In genomic region chr2:28447943-28448737, GRCh38 we compare ENCODE assay signal across 10 cellular contexts. TPM values are rescaled to one million over a fixed set of nuclear protein-coding genes. Genes with fewer than 3 reads are reported as not detected.
A peak's percentile ranks its signal among the peaks of the same experiment; 100 is the strongest.
DNase-seq lines count a peak whose midpoint lies in the region; ATAC-seq and TF ChIP-seq lines count a peak whose summit lies in the region.
"Had no signal": no experiment of that assay in that cellular context is flagged by ENCODE, and none has a peak within 500 bp of the region (broad histone marks: within the 10 kb centered on the region; RNA-seq: fewer than 3 reads in every experiment).

No MANE protein-coding gene starts in this region.

- ATAC-seq in activated T-cell treated with anti-CD3 and anti-CD28 coated beads, Interleukin-2, amount 50 U/mL, for 4 hours = no peak
- ATAC-seq in GM21390 (IDR thresholded peaks at IDR 0.05; ENCODE audit: unreplicated experiment) = no peak

- peak overlapping the region in 3 of 5 donors; percentile 41 to 78 (median 61) for H3K27ac ChIP-seq in stomach

- no peaks in the 10 kb centered on the region for H3K9me3 Mint-ChIP-seq in activated T-cell treated with anti-CD3 and anti-CD28 coated beads, Interleukin-2, amount 50 U/mL, for 24 hours
- H3K9me3 Mint-ChIP-seq in activated T-cell treated with anti-CD3 and anti-CD28 coated beads, Interleukin-2, amount 50 U/mL, for 4 hours = no peaks in the 10 kb centered on the region

- H3K36me3 Mint-ChIP-seq in activated T-cell treated with anti-CD3 and anti-CD28 coated beads, Interleukin-2, amount 50 U/mL, for 24 hours (ENCODE audit: low read depth) = no peaks in the 10 kb centered on the region
- H3K36me3 Mint-ChIP-seq in activated T-cell treated with anti-CD3 and anti-CD28 coated beads, Interleukin-2, amount 50 U/mL, for 4 hours (ENCODE audit: insufficient read depth) = no peaks in the 10 kb centered on the region
- H3K36me3 Mint-ChIP-seq: CD4-positive, alpha-beta memory T cell had no signal

- no peak for TF ChIP-seq POLR2A in stomach (IDR thresholded peaks at IDR 0.05)

- intact Hi-C loops in stomach (cut with DNase I; ENCODE audit: low total_unique reads) = no loop called here

- H3K27me3 ChIP-seq in stomach = no peaks in the 10 kb centered on the region

- DNase-seq in activated T-cell treated with anti-CD3 and anti-CD28 coated beads, Interleukin-2, amount 50 U/mL, for 24 hours = peak; percentile 39
- DNase-seq in activated T-cell treated with anti-CD3 and anti-CD28 coated beads, Interleukin-2, amount 50 U/mL, for 4 hours = no peak
- DNase-seq in T1000 (lab: John Stamatoyannopoulos, UW) = peak; percentile 19
- peak; percentile 15 for DNase-seq in foreskin melanocyte
- no peak for DNase-seq in stomach
- DNase-seq in GOT3 (lab: John Stamatoyannopoulos, UW) = no peak
- no peak for DNase-seq in DMS 273 (lab: John Stamatoyannopoulos, UW; ENCODE audit: unreplicated experiment)
- DNase-seq: CD4-positive, alpha-beta memory T cell; occipital lobe had no signal

- H3K4me3 Mint-ChIP-seq in activated T-cell treated with anti-CD3 and anti-CD28 coated beads, Interleukin-2, amount 50 U/mL, for 24 hours = peak overlapping the region; percentile 37
- no peak overlapping the region for H3K4me3 Mint-ChIP-seq in activated T-cell treated with anti-CD3 and anti-CD28 coated beads, Interleukin-2, amount 50 U/mL, for 4 hours
- H3K4me3 Mint-ChIP-seq: CD4-positive, alpha-beta memory T cell had no signal

- H3K9me3 ChIP-seq in stomach = no peaks in the 10 kb centered on the region

- H3K4me3 ChIP-seq in stomach = no peak overlapping the region

- 71 to 82% (median 78%) methylated on average over 8 of the region's 8 CpGs for whole genome bisulfite sequencing in stomach, 5 donors

- H3K27me3 Mint-ChIP-seq in activated T-cell treated with anti-CD3 and anti-CD28 coated beads, Interleukin-2, amount 50 U/mL, for 24 hours = no peaks in the 10 kb centered on the region
- no peaks in the 10 kb centered on the region for H3K27me3 Mint-ChIP-seq in activated T-cell treated with anti-CD3 and anti-CD28 coated beads, Interleukin-2, amount 50 U/mL, for 4 hours (ENCODE audit: low read depth)

- peaks cover 89% of the 10 kb centered on the region for H3K4me1 Mint-ChIP-seq in activated T-cell treated with anti-CD3 and anti-CD28 coated beads, Interleukin-2, amount 50 U/mL, for 24 hours (ENCODE audit: low read depth)
- peaks cover 55% of the 10 kb centered on the region for H3K4me1 Mint-ChIP-seq in activated T-cell treated with anti-CD3 and anti-CD28 coated beads, Interleukin-2, amount 50 U/mL, for 4 hours (ENCODE audit: low read depth)

- no peak for TF ChIP-seq EP300 in stomach (IDR thresholded peaks at IDR 0.05)

- no peak for TF ChIP-seq CTCF in stomach (IDR thresholded peaks at IDR 0.05)

- H3K4me1 ChIP-seq in stomach = peaks cover 0 to 32% (median 0%) of the 10 kb centered on the region in 4 donors

- H3K27ac Mint-ChIP-seq in activated T-cell treated with anti-CD3 and anti-CD28 coated beads, Interleukin-2, amount 50 U/mL, for 24 hours = peak overlapping the region; percentile 96

- H3K36me3 ChIP-seq in stomach = no peaks in the 10 kb centered on the region

RNA-seq across cellular contexts. Expression of gene PLB1, which starts 47.7 kb away (rescaled TPM):
- under 1 TPM in 2 of 3 donors, not detected in 1; 0.05 to 0.10 TPM for total RNA-seq in activated T-cell treated with anti-CD3 and anti-CD28 coated beads, Interleukin-2, amount 50 U/mL, for 4 hours
- total RNA-seq in stomach = 10 to 100 TPM in 1 of 5 donors, 1 to 10 TPM in 3, under 1 TPM in 1; 0.45 to 18.8 (median 5.3) TPM
- polyA plus RNA-seq in stomach = 1 to 10 TPM; 1.4 to 3.8 (median 3.1) TPM

RNA-seq across cellular contexts. Expression of gene FOSL2, which starts 55.5 kb away (rescaled TPM):
- 10 to 100 TPM; 71.5 to 98.6 (median 90.4) TPM for total RNA-seq in activated T-cell treated with anti-CD3 and anti-CD28 coated beads, Interleukin-2, amount 50 U/mL, for 4 hours
- total RNA-seq in stomach = 100 to 1,000 TPM in 3 of 5 donors, 10 to 100 TPM in 2; 50.1 to 227 (median 113) TPM
- 10 to 100 TPM; 24.4 to 40.8 (median 27.6) TPM for polyA plus RNA-seq in stomach

Comparison
In these comparisons a context has a peak if more than half of its experiments do, and no peak if none do; other contexts are left out.
1. DNase-seq: peak in activated T-cell treated with anti-CD3 and anti-CD28 coated beads, Interleukin-2, amount 50 U/mL, for 24 hours (single experiment), T1000 (single experiment) and foreskin melanocyte (single experiment); none in activated T-cell treated with anti-CD3 and anti-CD28 coated beads, Interleukin-2, amount 50 U/mL, for 4 hours (single experiment), stomach (single experiment), GOT3 (single experiment) and DMS 273 (single experiment).